In genomic region chr3:110750201-110750600, GRCh38 we compare ENCODE assay signal across 31 cellular contexts.
"Had no signal": no experiment of that assay in that cellular context is flagged by ENCODE, and none has a peak within 500 bp of the region (broad histone marks: within the 10 kb centered on the region; RNA-seq: fewer than 3 reads in every experiment).

No MANE protein-coding gene starts in this region.

- H3K36me3 Mint-ChIP-seq: naive B cell; natural killer cell treated with Interleukin-12 subunit alpha and Interleukin-12 subunit beta and Interleukin-15 and Interleukin-18, amount 100 ng/mL, for 72 hours; stimulated activated memory B cell treated with anti-CD40 and anti-IgM and Interleukin-4, amounts not matched to agents 10 μg/mL and 1 μg/mL and 100 μg/mL, for 72 hours had no signal

- H3K9ac ChIP-seq: parathyroid adenoma had no signal

- H3K79me2 ChIP-seq: parathyroid adenoma had no signal

- H3K36me3 ChIP-seq: gastroesophageal sphincter, heart right ventricle, left lung, neutrophil, right atrium auricular region, spleen, tibial artery, upper lobe of left lung had no signal

- H3K4me1 ChIP-seq: foreskin keratinocyte, gastroesophageal sphincter, heart right ventricle, left lung, parathyroid adenoma, right atrium auricular region, spleen, testis, tibial artery, upper lobe of left lung had no signal

- H3K4me3 ChIP-seq: gastroesophageal sphincter, heart right ventricle, left lung, mucosa of descending colon, right atrium auricular region, skin epidermis, spleen, testis, tibial artery, upper lobe of left lung had no signal

- H3K27ac Mint-ChIP-seq: dendritic cell treated with granulocyte-macrophage colony-stimulating factor and Interleukin-4, amounts not matched to agents 40 ng/mL and 50 ng/mL, for 4 days; endodermal cell; naive B cell; natural killer cell treated with Interleukin-12 subunit alpha and Interleukin-12 subunit beta and Interleukin-15 and Interleukin-18, amount 100 ng/mL, for 72 hours; progenitor cell of endocrine pancreas; stimulated activated memory B cell treated with anti-CD40 and anti-IgM and Interleukin-4, amounts not matched to agents 10 μg/mL and 1 μg/mL and 100 μg/mL, for 72 hours had no signal

- H3K27ac ChIP-seq: epithelial cell of prostate, foreskin keratinocyte, gastroesophageal sphincter, heart right ventricle, left lung, neutrophil, parathyroid adenoma, right atrium auricular region, skin epidermis, spleen, testis, tibial artery, upper lobe of left lung had no signal

- H3K27me3 ChIP-seq: foreskin keratinocyte, gastroesophageal sphincter, heart right ventricle, left lung, neutrophil, right atrium auricular region, spleen, testis, tibial artery, upper lobe of left lung had no signal

- H3K9me3 ChIP-seq: left lung, mucosa of descending colon, neutrophil, right atrium auricular region, testis, upper lobe of left lung had no signal

- H3K27me3 Mint-ChIP-seq: dendritic cell treated with granulocyte-macrophage colony-stimulating factor and Interleukin-4, amounts not matched to agents 40 ng/mL and 50 ng/mL, for 4 days; natural killer cell treated with Interleukin-12 subunit alpha and Interleukin-12 subunit beta and Interleukin-15 and Interleukin-18, amount 100 ng/mL, for 72 hours; progenitor cell of endocrine pancreas; stimulated activated memory B cell treated with anti-CD40 and anti-IgM and Interleukin-4, amounts not matched to agents 10 μg/mL and 1 μg/mL and 100 μg/mL, for 72 hours had no signal

- DNase-seq: effector CD8-positive, alpha-beta T cell; endodermal cell; foreskin keratinocyte; glutamatergic neuron; heart right ventricle; hypothalamus; kidney; left cardiac atrium; left lung; mesenchymal stem cell; mucosa of descending colon; naive B cell; spleen; stimulated activated CD4-positive, alpha-beta T cell treated with anti-CD3 and anti-CD28 coated beads, Interleukin-4, amount 100 ng/mL, for 4 hours; stimulated activated naive CD8-positive, alpha-beta T cell treated with anti-CD3 and anti-CD28 coated beads, Interleukin-15, Interleukin-2, amounts not matched to agents 100 U/mL and 50 U/mL, for 24 hours; substantia nigra; testis; tibial artery; upper lobe of left lung had no signal

- H3K4me3 Mint-ChIP-seq: dendritic cell treated with granulocyte-macrophage colony-stimulating factor and Interleukin-4, amounts not matched to agents 40 ng/mL and 50 ng/mL, for 4 days; endodermal cell; mesothelial cell of epicardium; naive B cell; natural killer cell treated with Interleukin-12 subunit alpha and Interleukin-12 subunit beta and Interleukin-15 and Interleukin-18, amount 100 ng/mL, for 72 hours; neural crest cell; stimulated activated memory B cell treated with anti-CD40 and anti-IgM and Interleukin-4, amounts not matched to agents 10 μg/mL and 1 μg/mL and 100 μg/mL, for 72 hours had no signal

- H2AFZ ChIP-seq: parathyroid adenoma had no signal

- H3K9me3 Mint-ChIP-seq: stimulated activated memory B cell treated with anti-CD40 and anti-IgM and Interleukin-4, amounts not matched to agents 10 μg/mL and 1 μg/mL and 100 μg/mL, for 72 hours had no signal

- H3K4me1 Mint-ChIP-seq: naive B cell; stimulated activated memory B cell treated with anti-CD40 and anti-IgM and Interleukin-4, amounts not matched to agents 10 μg/mL and 1 μg/mL and 100 μg/mL, for 72 hours had no signal
